Comparison of ENCODE assay signal across 8 cellular contexts in the genomic region with DNA sequence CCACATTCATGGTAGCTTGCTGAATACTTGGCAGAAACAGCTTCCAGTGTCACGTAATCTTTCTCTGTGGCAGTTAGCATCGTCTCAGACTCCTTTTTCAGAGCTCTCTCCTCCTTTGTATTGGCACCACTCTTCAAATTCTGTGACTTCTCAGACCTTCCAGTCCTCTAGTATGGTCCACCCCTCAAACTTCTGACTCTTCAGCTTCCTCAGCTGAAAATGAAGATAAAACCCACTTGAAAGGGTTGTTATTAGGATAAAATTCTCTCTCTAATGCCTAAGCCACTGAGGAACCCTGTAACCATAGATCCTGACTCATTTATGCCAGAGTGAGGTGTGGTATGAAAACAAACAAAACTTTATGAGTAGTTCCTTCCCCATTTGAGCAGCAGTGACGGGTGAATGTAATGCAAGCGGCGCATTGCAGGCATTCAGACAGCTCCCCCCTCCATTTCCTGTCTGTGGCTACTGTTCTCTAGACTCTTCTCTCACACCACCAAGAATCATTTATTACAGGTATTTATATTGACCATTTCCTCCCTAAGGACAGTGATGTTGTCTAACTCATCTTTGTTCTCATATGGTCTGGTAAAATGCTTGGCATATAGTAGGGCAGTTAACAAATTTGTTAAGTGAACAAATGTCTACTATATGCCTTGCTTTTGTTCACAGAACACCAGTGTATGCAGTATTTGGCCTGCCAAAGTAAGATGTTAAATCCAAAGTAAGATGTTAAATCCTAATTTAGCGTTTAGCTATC. TPM values are rescaled to one million over a fixed set of nuclear protein-coding genes. Genes with fewer than 3 reads are reported as not detected.
DNase-seq lines count a peak whose midpoint lies in the region; ATAC-seq, FAIRE-seq and TF ChIP-seq lines count a peak whose summit lies in the region.

No MANE protein-coding gene starts in this region.

- DNase-seq in NOMO-1 treated with dmso at 0.1 percent for 144 hours (lab: John Stamatoyannopoulos, UW; ENCODE audit: unreplicated experiment), result peak; percentile 78
- DNase-seq in activated T-cell treated with anti-CD3 and anti-CD28 coated beads for 24 hours (ENCODE audit: low read depth), result peak; percentile 60
- peak; percentile 70 to 74 for DNase-seq in foreskin fibroblast
- DNase-seq in renal cortical epithelial cell (ENCODE audit: low read depth), result peak; percentile 90
- no peak for DNase-seq in NCI-H524 (lab: John Stamatoyannopoulos, UW)
- DNase-seq in D721Med (ENCODE audit: insufficient read length, low spot score), result no peak

- ATAC-seq in GM18519 (IDR thresholded peaks at IDR 0.05; ENCODE audit: low FRiP score, unreplicated experiment), result peak; percentile 97
- peak; percentile 99 for ATAC-seq in HG02870 (IDR thresholded peaks at IDR 0.05; ENCODE audit: unreplicated experiment)

- no peak for FAIRE-seq in D721Med (lab: Jason Lieb, UNC)

- H3K4me3 ChIP-seq in foreskin fibroblast (ENCODE audit: low read depth in 1 of 2, low read length in 2 of 2), result no peak overlapping the region

- TF ChIP-seq CTCF in foreskin fibroblast (IDR thresholded peaks at IDR 0.05; ENCODE audit: low read depth, low read length) (no peak), D721Med (IDR thresholded peaks at IDR 0.05; ENCODE audit: insufficient read depth, missing control alignments) (no peak)

RNA-seq across cellular contexts. Expression of a gene that starts 35.3 kb away (rescaled TPM):
- total RNA-seq in renal cortical epithelial cell, result 123 and 149 TPM in 2 replicates

Comparison
In these comparisons a context has a peak if more than half of its experiments do, and no peak if none do; other contexts are left out.
1. DNase-seq: peak in NOMO-1 treated with dmso at 0.1 percent for 144 hours (single experiment), activated T-cell treated with anti-CD3 and anti-CD28 coated beads for 24 hours (single experiment), foreskin fibroblast (2 of 2) and renal cortical epithelial cell (single experiment); none in NCI-H524 (0 of 2) and D721Med (single experiment).